ENCODE assay signal across 29 cellular contexts in the genomic region with DNA sequence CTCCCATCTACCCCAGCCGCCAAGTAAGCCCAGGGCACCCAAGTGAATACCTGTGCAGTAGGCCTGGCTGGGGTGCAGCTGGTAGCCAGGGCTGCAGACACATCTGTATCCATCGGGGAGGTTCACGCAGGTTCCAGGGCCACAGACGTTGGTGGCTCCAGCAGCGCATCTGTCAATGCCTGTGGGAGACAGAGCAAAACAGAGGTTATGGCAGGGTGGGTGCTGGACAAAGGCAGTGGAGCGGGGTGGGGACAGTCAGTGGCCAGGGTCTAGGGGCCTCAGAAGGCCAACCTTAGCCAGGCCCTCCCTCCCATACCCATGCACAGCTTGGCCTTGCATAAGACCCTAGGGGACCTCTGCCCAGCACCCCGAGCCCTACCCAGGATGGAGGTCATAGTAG.
"Had no signal": no experiment of that assay in that cellular context is flagged by ENCODE, and none has a peak within 500 bp of the region (broad histone marks: within the 10 kb centered on the region; RNA-seq: fewer than 3 reads in every experiment).

No MANE protein-coding gene starts in this region.

- DNase-seq: activated CD4-positive, alpha-beta T cell treated with anti-CD3 and anti-CD28 coated beads, Interleukin-2, amount 10 ng/mL, durations not matched to agents 24 days and 14 days; activated CD4-positive, alpha-beta T cell treated with anti-CD3 and anti-CD28 coated beads, Interleukin-2, amount 50 U/mL, for 4 hours; activated CD8-positive, alpha-beta T cell treated with anti-CD3 and anti-CD28 coated beads for 36 hours; activated effector memory CD4-positive, alpha-beta T cell treated with anti-CD3 and anti-CD28 coated beads, Interleukin-2, amount 50 U/mL, for 16 hours; activated naive CD4-positive, alpha-beta T cell; activated naive CD8-positive, alpha-beta T cell treated with anti-CD3 and anti-CD28 coated beads, Interleukin-2, amount 10 ng/mL, durations not matched to agents 7 days and 5 days; activated T-cell treated with anti-CD3 and anti-CD28 coated beads, Interleukin-2, amount 50 U/mL, for 1 hour; activated T-cell treated with anti-CD3 and anti-CD28 coated beads, Interleukin-2, amount 50 U/mL, for 72 hours; amygdala; Karpas-422; KBM-7; MM.1S; MV-4-11; NCI-H1092; NCI-H1436 treated with DMSO at 0.1 percent for 48 hours; NCI-H1694 treated with DMSO at 0.1 percent for 48 hours; NCI-H2029; NCI-H345; NCI-H524 treated with DMSO at 0.1 percent for 48 hours; NCI-H748 treated with DMSO at 0.1 percent for 48 hours; NK-92 treated with Interleukin-12 subunit alpha and Interleukin-12 subunit beta, amount 100 ng/mL, for 24 hours; PC-3; Peyer's patch; RPMI8226; SJCRH30 had no signal

- H3K9me3 ChIP-seq: ascending aorta, Peyer's patch, SJCRH30 had no signal

- H3K36me3 ChIP-seq: Peyer's patch, SJCRH30 had no signal

- H3K4me3 ChIP-seq: ascending aorta, Peyer's patch, SJCRH30, SK-N-MC had no signal

- H3K4me1 ChIP-seq: Peyer's patch had no signal

- ATAC-seq: activated CD8-positive, alpha-beta T cell treated with anti-CD3 and anti-CD28 coated beads for 36 hours; activated T-cell treated with anti-CD3 and anti-CD28 coated beads, Interleukin-2, amount 50 U/mL, for 72 hours; activated T-helper 17 cell treated with anti-CD3 and anti-CD28 coated beads, Interleukin-2, amount 50 U/mL, for 72 hours; PC-3; Right ventricle myocardium inferior had no signal

- H3K27me3 ChIP-seq: ascending aorta, Peyer's patch, SJCRH30 had no signal

- H3K27ac ChIP-seq: Peyer's patch, SJCRH30, SK-N-MC had no signal
